19 cellular contexts compared by ENCODE assay signal in genomic region chr7:47074702-47075153, GRCh38.
DNase-seq lines count a peak whose midpoint lies in the region; ATAC-seq and TF ChIP-seq lines count a peak whose summit lies in the region.
"Had no signal": no experiment of that assay in that cellular context is flagged by ENCODE, and none has a peak within 500 bp of the region (broad histone marks: within the 10 kb centered on the region; RNA-seq: fewer than 3 reads in every experiment).

No MANE protein-coding gene starts in this region.

- no peak overlapping the region for H3K18ac ChIP-seq in IMR-90 (ENCODE audit: low read depth, low read length)

- no peak overlapping the region for H2AK5ac ChIP-seq in IMR-90 (ENCODE audit: low read depth, low read length)

- no peaks in the 10 kb centered on the region for H4K20me1 ChIP-seq in IMR-90 (ENCODE audit: insufficient read depth, low read length)

- POLR2A ChIA-PET in IMR-90 (lab: Charles Lee; ENCODE audit: unreplicated experiment) = no interaction called here

- TF ChIP-seq RAD21 in IMR-90 (IDR thresholded peaks at IDR 0.05; ENCODE audit: low read length) = no peak

- intact Hi-C loops in IMR-90 (cut with micrococcal nuclease) = no loop called here

- H3K27me3 Mint-ChIP-seq in brain = peaks cover 13% of the 10 kb centered on the region

- no peak overlapping the region for H2BK120ac ChIP-seq in IMR-90 (ENCODE audit: low read depth, low read length)

- no peak overlapping the region for H2BK20ac ChIP-seq in IMR-90 (ENCODE audit: low read depth, low read length)

- no peaks in the 10 kb centered on the region for H3K9me3 ChIP-seq in IMR-90 (ENCODE audit: control insufficient read depth, insufficient read depth, low read length)
- H3K9me3 ChIP-seq: adrenal gland, suprapubic skin had no signal

- no peak overlapping the region for H3K4me3 Mint-ChIP-seq in brain
- H3K4me3 Mint-ChIP-seq: T-helper 1 cell treated with Interleukin-12 subunit alpha and Interleukin-12 subunit beta and Interleukin-4 antibody, amounts not matched to agents 30 μg/mL and 1 μg/mL, for 36 hours had no signal

- H2BK5ac ChIP-seq in IMR-90 (ENCODE audit: low read depth, low read length, poor library complexity, severe bottlenecking) = no peak overlapping the region

- DNase-seq in IMR-90 (no peak), left kidney (ENCODE audit: low read depth, low spot score) (peak; percentile 38)
- DNase-seq in activated naive CD4-positive, alpha-beta T cell (lab: John Stamatoyannopoulos, UW) = no peak
- DNase-seq: activated CD4-positive, alpha-beta T cell treated with anti-CD3 and anti-CD28 coated beads, Interleukin-2, amount 50 U/mL, for 1 hour; adrenal gland; central memory CD4-positive, alpha-beta T cell; kidney; MM.1S; NCI-H146; NCI-H2171 treated with DMSO at 0.1 percent for 48 hours; NCI-H69; SHP77 treated with DMSO at 0.1 percent for 48 hours had no signal

- no peak overlapping the region for H4K8ac ChIP-seq in IMR-90 (ENCODE audit: low read depth in 2 of 2, low read length in 2 of 2)

- dilution Hi-C loops in IMR-90 (cut with HindIII; ENCODE audit: low sequenced_read_pairs, unreplicated experiment) = no loop called here

- no TSS peak for BruUV-seq in IMR-90 (replicated peaks; lab: Mats Ljungman, UMichigan)

- in situ Hi-C loops in IMR-90 (cut with MboI; ENCODE audit: low sequenced_read_pairs) = no loop called here

- H4K5ac ChIP-seq in IMR-90 (ENCODE audit: low read depth, low read length) = no peak overlapping the region

- peak overlapping the region in 3 of 5 experiments; percentile 15 to 73 (median 31) for H3K27ac Mint-ChIP-seq in brain
- H3K27ac Mint-ChIP-seq: T-helper 1 cell treated with Interleukin-12 subunit alpha and Interleukin-12 subunit beta and Interleukin-4 antibody, amounts not matched to agents 30 μg/mL and 1 μg/mL, for 36 hours had no signal

- H2BK15ac ChIP-seq in IMR-90 (ENCODE audit: low read depth, low read length) = no peak overlapping the region

- no peak overlapping the region for H3K23ac ChIP-seq in IMR-90 (ENCODE audit: low read depth, low read length)

- no CpG with 5 or more reads among the region's 2 CpGs for WGBS in IMR-90 (ENCODE audit: extremely low coverage in 2 of 2, insufficient read length in 1 of 2), 2 experiments

- no peaks in the 10 kb centered on the region for H3K36me3 Mint-ChIP-seq in brain

- H3K56ac ChIP-seq in IMR-90 (ENCODE audit: extremely low read depth, insufficient read depth, low read length) = no peak overlapping the region

- H3K9ac ChIP-seq in IMR-90 (ENCODE audit: low read depth, low read length) (no peak overlapping the region), rectal smooth muscle tissue (ENCODE audit: low read length) (no peak overlapping the region)

- peak overlapping the region; percentile 28 for H2AFZ ChIP-seq in IMR-90 (replicated peaks; ENCODE audit: low read length, poor library complexity)

- H3K27me3 ChIP-seq in IMR-90 (ENCODE audit: control insufficient read depth, insufficient read depth, low read length) = peaks cover 5% of the 10 kb centered on the region
- no peaks in the 10 kb centered on the region for H3K27me3 ChIP-seq in rectal smooth muscle tissue (ENCODE audit: control insufficient read depth, insufficient read depth, low read length)
- H3K27me3 ChIP-seq: adrenal gland, suprapubic skin had no signal

- ATAC-seq in IMR-90 (ENCODE audit: low read depth) = peak; percentile 64
- ATAC-seq in GM18520 (IDR thresholded peaks at IDR 0.05; ENCODE audit: unreplicated experiment) = no peak
- no peak for ATAC-seq in HG03354 (IDR thresholded peaks at IDR 0.05; ENCODE audit: poor library complexity, severe bottlenecking, unreplicated experiment)

- TF ChIP-seq CTCF in IMR-90 (conservative IDR thresholded peaks at IDR 0.05; ENCODE audit: low read depth, low read length) (no peak), brain (conservative IDR thresholded peaks at IDR 0.05) (no peak)

- H4K91ac ChIP-seq in IMR-90 (ENCODE audit: insufficient read depth, low read depth, low read length) = no peak overlapping the region

- H3K4me3 ChIP-seq in IMR-90 (ENCODE audit: insufficient read depth, low read depth, low read length) (no peak overlapping the region), rectal smooth muscle tissue (ENCODE audit: low read length) (no peak overlapping the region)
- H3K4me3 ChIP-seq: adrenal gland, suprapubic skin had no signal

- no peak for TF ChIP-seq POLR2A in IMR-90 (IDR thresholded peaks at IDR 0.05; ENCODE audit: low read depth, low read length)

- no peaks in the 10 kb centered on the region for H3K4me1 Mint-ChIP-seq in brain

- H3K4me2 ChIP-seq in IMR-90 (ENCODE audit: low read depth, low read length) = no peak overlapping the region

- no peaks in the 10 kb centered on the region for H3K4me1 ChIP-seq in IMR-90 (ENCODE audit: control insufficient read depth, insufficient read depth, low read length)
- H3K4me1 ChIP-seq in rectal smooth muscle tissue (ENCODE audit: control insufficient read depth, insufficient read depth, low read length) = peaks cover 8% of the 10 kb centered on the region
- H3K4me1 ChIP-seq: adrenal gland, suprapubic skin had no signal

- no peak overlapping the region; the same call in 1 of the 2 replicates for H3K14ac ChIP-seq in IMR-90 (replicated peaks; ENCODE audit: low read depth, low read length)

- peaks cover 0 to 5% (median 3%) of the 10 kb centered on the region in 5 experiments for H3K9me3 Mint-ChIP-seq in brain
- H3K9me3 Mint-ChIP-seq: T-helper 1 cell treated with Interleukin-12 subunit alpha and Interleukin-12 subunit beta and Interleukin-4 antibody, amounts not matched to agents 30 μg/mL and 1 μg/mL, for 36 hours had no signal

- H3K9me1 ChIP-seq in IMR-90 (ENCODE audit: insufficient read depth, low read length) = no peaks in the 10 kb centered on the region

- CTCF ChIA-PET in IMR-90 (lab: Yijun Ruan, JAX) = interaction anchor here (1.2 kb wide), 1 partner anchor 1152 kb away, joined by 4 read pairs; no protein-coding TSS in a partner anchor

- H3K27ac ChIP-seq in IMR-90 (ENCODE audit: insufficient read depth, low read length) (no peak overlapping the region), rectal smooth muscle tissue (ENCODE audit: low read depth, low read length) (peak overlapping the region; percentile 12)
- H3K27ac ChIP-seq: adrenal gland, C4-2B, suprapubic skin had no signal

- H3K4ac ChIP-seq in IMR-90 (ENCODE audit: low read depth, low read length) = no peak overlapping the region

- no peak overlapping the region for H2AK9ac ChIP-seq in IMR-90 (replicated peaks; ENCODE audit: low read depth, low read length, poor library complexity)

- H3K36me3 ChIP-seq in IMR-90 (ENCODE audit: control insufficient read depth, insufficient read depth, low read length) (no peaks in the 10 kb centered on the region), rectal smooth muscle tissue (ENCODE audit: control insufficient read depth, insufficient read depth, low read length) (no peaks in the 10 kb centered on the region)
- H3K36me3 ChIP-seq: adrenal gland, suprapubic skin had no signal

- no peaks in the 10 kb centered on the region for H3K79me1 ChIP-seq in IMR-90 (ENCODE audit: low read depth in 1 of 2, low read length in 2 of 2)

TF ChIP-seq in IMR-90, 13 proteins besides CTCF, POLR2A, EP300 and RAD21:
- TF ChIP-seq NFE2L2 (IDR thresholded peaks at IDR 0.05; ENCODE audit: low read depth, low read length) (no peak), MAFK (IDR thresholded peaks at IDR 0.05; ENCODE audit: low read depth, low read length) (no peak)
TF ChIP-seq in IMR-90: peak in this region for 0.
